ENCODE assay signal across 14 cellular contexts in the genomic region with DNA sequence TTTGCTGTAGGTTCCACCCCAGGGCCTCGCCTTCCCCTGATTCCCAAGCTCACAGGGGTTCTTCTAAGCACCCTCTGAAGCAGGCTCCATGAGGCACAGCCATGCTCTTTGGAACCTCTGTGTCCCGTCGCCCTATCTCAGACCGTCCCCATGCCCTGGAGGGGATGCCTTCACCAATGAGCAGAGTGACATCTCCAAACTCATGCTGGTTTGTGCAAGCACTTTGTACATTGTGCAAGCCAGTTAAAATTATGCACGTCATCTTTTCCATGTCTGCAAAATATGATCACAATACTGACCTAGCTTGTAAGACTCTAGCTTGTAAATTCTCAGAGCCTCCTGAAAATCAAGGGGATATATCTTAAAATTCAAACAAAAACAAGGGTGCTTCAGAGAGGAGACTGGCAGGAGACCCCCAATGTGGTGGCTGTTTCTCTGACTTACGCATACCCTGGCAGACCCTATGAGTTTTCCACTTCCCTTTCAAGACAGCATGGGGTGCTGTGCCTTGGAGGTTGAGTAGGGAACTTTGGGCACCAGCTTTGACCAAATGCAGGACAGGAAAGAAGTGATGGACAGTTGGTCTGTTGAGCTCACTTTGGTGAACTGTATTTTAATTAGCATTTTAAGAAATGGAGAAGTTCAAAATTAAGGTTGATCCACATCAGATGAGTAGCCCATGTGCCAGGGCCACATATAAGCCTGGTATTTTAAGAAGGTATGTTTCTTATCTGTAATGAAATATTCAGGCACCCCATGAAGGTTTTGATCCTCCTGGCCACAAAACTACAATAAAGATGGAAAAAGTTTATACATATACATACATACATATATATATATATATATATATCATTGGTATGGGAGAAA. TPM values are rescaled to one million over a fixed set of nuclear protein-coding genes. Genes with fewer than 3 reads are reported as not detected.
DNase-seq lines count a peak whose midpoint lies in the region; ATAC-seq lines count a peak whose summit lies in the region.
"Had no signal": no experiment of that assay in that cellular context is flagged by ENCODE, and none has a peak within 500 bp of the region (broad histone marks: within the 10 kb centered on the region; RNA-seq: fewer than 3 reads in every experiment).

No MANE protein-coding gene starts in this region.

- no peaks in the 10 kb centered on the region for H3K9me3 ChIP-seq in SJCRH30 (replicated peaks)
- H3K9me3 ChIP-seq: MG63 had no signal

- peaks cover 28% of the 10 kb centered on the region for H3K4me1 Mint-ChIP-seq in stimulated activated effector memory CD8-positive, alpha-beta T cell treated with anti-CD3 and anti-CD28 coated beads, Interleukin-12 subunit alpha, Interleukin-12 subunit beta, amount 100 ng/mL, for 72 hours
- peaks cover 14% of the 10 kb centered on the region for H3K4me1 Mint-ChIP-seq in activated T-helper 2 cell treated with anti-CD3 and anti-CD28 coated beads, Interferon-gamma antibody, Interleukin-2, Interleukin-4, amounts not matched to agents 10 μg/mL and 5 μg/mL and 100 μg/mL, durations not matched to agents 14 hours and 24 hours and 36 hours (ENCODE audit: low read depth)

- intact Hi-C loops in left ventricle myocardium superior (cut with micrococcal nuclease), result no loop called here
- intact Hi-C loops in activated T-helper 2 cell treated with anti-CD3 and anti-CD28 coated beads, Interferon-gamma antibody, Interleukin-2, Interleukin-4, amounts not matched to agents 10 μg/mL and 5 μg/mL and 100 μg/mL, durations not matched to agents 14 hours and 24 hours and 36 hours (cut with micrococcal nuclease), result no loop called here

- no peaks in the 10 kb centered on the region for H3K27me3 Mint-ChIP-seq in activated T-helper 2 cell treated with anti-CD3 and anti-CD28 coated beads, Interferon-gamma antibody, Interleukin-2, Interleukin-4, amounts not matched to agents 10 μg/mL and 5 μg/mL and 100 μg/mL, durations not matched to agents 14 hours and 24 hours and 36 hours (ENCODE audit: low read depth)

- DNase-seq in SJCRH30, result no peak
- no peak for DNase-seq in left ventricle myocardium superior
- no peak for DNase-seq in stimulated activated effector memory CD8-positive, alpha-beta T cell treated with anti-CD3 and anti-CD28 coated beads, Interleukin-12 subunit alpha, Interleukin-12 subunit beta, amount 100 ng/mL, for 72 hours (ENCODE audit: low spot score in 2 of 2)
- no peak for DNase-seq in NCI-H146 treated with DMSO at 0.1 percent for 48 hours (lab: John Stamatoyannopoulos, UW; ENCODE audit: unreplicated experiment)
- DNase-seq in activated T-helper 2 cell treated with anti-CD3 and anti-CD28 coated beads, Interferon-gamma antibody, Interleukin-2, Interleukin-4, amounts not matched to agents 10 μg/mL and 5 μg/mL and 100 μg/mL, durations not matched to agents 14 hours and 24 hours and 36 hours (ENCODE audit: low spot score), result no peak
- DNase-seq: activated CD8-positive, alpha-beta memory T cell treated with anti-CD3 and anti-CD28 coated beads, Interleukin-2, amount 50 U/mL, for 4 hours; AML-193; kidney; MG63; WERI-Rb-1 had no signal

- no peak overlapping the region for H3K4me3 ChIP-seq in SJCRH30
- H3K4me3 ChIP-seq: MG63 had no signal

- peak overlapping the region; percentile 38 for H3K27ac Mint-ChIP-seq in stimulated activated effector memory CD8-positive, alpha-beta T cell treated with anti-CD3 and anti-CD28 coated beads, Interleukin-12 subunit alpha, Interleukin-12 subunit beta, amount 100 ng/mL, for 72 hours
- no peak overlapping the region for H3K27ac Mint-ChIP-seq in activated T-helper 2 cell treated with anti-CD3 and anti-CD28 coated beads, Interferon-gamma antibody, Interleukin-2, Interleukin-4, amounts not matched to agents 10 μg/mL and 5 μg/mL and 100 μg/mL, durations not matched to agents 14 hours and 24 hours and 36 hours
- H3K27ac Mint-ChIP-seq: nephron had no signal

- H3K27me3 ChIP-seq in SJCRH30, result no peaks in the 10 kb centered on the region
- H3K27me3 ChIP-seq: MG63 had no signal

- H3K27ac ChIP-seq in SJCRH30, result peak overlapping the region; percentile 8; the same call in 1 of the 2 replicates
- H3K27ac ChIP-seq: WERI-Rb-1 had no signal

- H3K4me1 ChIP-seq in SJCRH30, result peaks cover 49% of the 10 kb centered on the region

- ATAC-seq in GM21717 (IDR thresholded peaks at IDR 0.05; ENCODE audit: unreplicated experiment), result peak; percentile 22
- ATAC-seq in left ventricle myocardium superior, result peak; percentile 37
- ATAC-seq in stimulated activated effector memory CD8-positive, alpha-beta T cell treated with anti-CD3 and anti-CD28 coated beads, Interleukin-12 subunit alpha, Interleukin-12 subunit beta, amount 100 ng/mL, for 72 hours, result no peak
- no peak for ATAC-seq in HG02852 (IDR thresholded peaks at IDR 0.05; ENCODE audit: unreplicated experiment)
- no peak for ATAC-seq in HG03442 (IDR thresholded peaks at IDR 0.05; ENCODE audit: unreplicated experiment)

- peak overlapping the region; percentile 5 for H3K4me3 Mint-ChIP-seq in stimulated activated effector memory CD8-positive, alpha-beta T cell treated with anti-CD3 and anti-CD28 coated beads, Interleukin-12 subunit alpha, Interleukin-12 subunit beta, amount 100 ng/mL, for 72 hours
- H3K4me3 Mint-ChIP-seq in activated T-helper 2 cell treated with anti-CD3 and anti-CD28 coated beads, Interferon-gamma antibody, Interleukin-2, Interleukin-4, amounts not matched to agents 10 μg/mL and 5 μg/mL and 100 μg/mL, durations not matched to agents 14 hours and 24 hours and 36 hours (ENCODE audit: low read depth), result no peak overlapping the region
- H3K4me3 Mint-ChIP-seq: nephron had no signal

- H3K36me3 ChIP-seq in SJCRH30, result peaks cover 8% of the 10 kb centered on the region; the same call in 1 of the 2 replicates
- H3K36me3 ChIP-seq: WERI-Rb-1 had no signal

- H3K9me3 Mint-ChIP-seq in stimulated activated effector memory CD8-positive, alpha-beta T cell treated with anti-CD3 and anti-CD28 coated beads, Interleukin-12 subunit alpha, Interleukin-12 subunit beta, amount 100 ng/mL, for 72 hours, result no peaks in the 10 kb centered on the region
- H3K9me3 Mint-ChIP-seq in activated T-helper 2 cell treated with anti-CD3 and anti-CD28 coated beads, Interferon-gamma antibody, Interleukin-2, Interleukin-4, amounts not matched to agents 10 μg/mL and 5 μg/mL and 100 μg/mL, durations not matched to agents 14 hours and 24 hours and 36 hours, result no peaks in the 10 kb centered on the region
- H3K9me3 Mint-ChIP-seq: nephron had no signal

- H3K36me3 Mint-ChIP-seq in stimulated activated effector memory CD8-positive, alpha-beta T cell treated with anti-CD3 and anti-CD28 coated beads, Interleukin-12 subunit alpha, Interleukin-12 subunit beta, amount 100 ng/mL, for 72 hours, result peaks cover 22% of the 10 kb centered on the region
- peaks cover 21% of the 10 kb centered on the region for H3K36me3 Mint-ChIP-seq in activated T-helper 2 cell treated with anti-CD3 and anti-CD28 coated beads, Interferon-gamma antibody, Interleukin-2, Interleukin-4, amounts not matched to agents 10 μg/mL and 5 μg/mL and 100 μg/mL, durations not matched to agents 14 hours and 24 hours and 36 hours (ENCODE audit: low read depth)

RNA-seq across cellular contexts. Expression of a gene that starts 46.2 kb away (rescaled TPM):
- 26.8 and 28.9 TPM in 2 replicates for total RNA-seq in SJCRH30 (2014; rRNA removed; shearing (Covaris generic))
- total RNA-seq in left ventricle myocardium superior, result 15.5 TPM
- 26.0 and 27.1 TPM in 2 replicates for total RNA-seq in activated T-helper 2 cell treated with anti-CD3 and anti-CD28 coated beads, Interferon-gamma antibody, Interleukin-2, Interleukin-4, amounts not matched to agents 10 μg/mL and 5 μg/mL and 100 μg/mL, durations not matched to agents 14 hours and 24 hours and 36 hours

Comparison
In these comparisons a context has a peak if more than half of its experiments do, and no peak if none do; other contexts are left out.
1. ATAC-seq: peak in GM21717 (single experiment) and left ventricle myocardium superior (single experiment); none in stimulated activated effector memory CD8-positive, alpha-beta T cell treated with anti-CD3 and anti-CD28 coated beads, Interleukin-12 subunit alpha, Interleukin-12 subunit beta, amount 100 ng/mL, for 72 hours (single experiment), HG02852 (single experiment) and HG03442 (single experiment).